16 cellular contexts compared by ENCODE assay signal in the genomic region with DNA sequence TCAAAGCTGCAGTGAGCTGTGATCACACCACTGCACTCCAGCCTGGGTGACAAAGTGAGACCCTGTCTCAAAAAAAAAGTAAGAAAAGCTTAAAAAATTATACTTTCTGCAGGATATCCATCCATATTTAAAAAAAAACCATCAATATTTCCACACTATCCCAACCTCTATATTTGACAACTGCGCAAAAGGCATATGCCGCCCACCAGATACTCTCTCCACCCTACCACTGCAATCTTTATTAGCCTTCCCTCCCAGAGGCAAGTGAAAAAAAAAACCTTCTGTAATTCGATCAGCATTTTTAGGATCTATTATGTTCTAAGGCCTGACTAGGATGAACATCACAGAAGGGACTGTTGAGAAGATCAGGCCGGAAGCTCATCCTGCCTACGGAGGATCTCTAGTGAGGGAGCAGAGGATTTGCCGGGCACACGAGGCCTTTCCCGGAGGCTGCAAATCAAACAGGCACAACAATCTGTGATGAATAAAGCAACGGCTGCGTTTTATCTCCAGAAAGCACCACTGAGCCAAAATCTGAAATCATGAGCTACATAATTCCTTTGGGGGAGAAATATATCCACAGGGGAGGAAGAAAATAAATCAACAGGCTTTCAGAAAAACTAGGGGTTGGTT.
DNase-seq lines count a peak whose midpoint lies in the region; ATAC-seq and TF ChIP-seq lines count a peak whose summit lies in the region.
"Had no signal": no experiment of that assay in that cellular context is flagged by ENCODE, and none has a peak within 500 bp of the region (broad histone marks: within the 10 kb centered on the region; RNA-seq: fewer than 3 reads in every experiment).

No MANE protein-coding gene starts in this region.

- H3K4me3 Mint-ChIP-seq in naive thymus-derived CD8-positive, alpha-beta T cell: no peak overlapping the region
- H3K4me3 Mint-ChIP-seq: CD4-positive, alpha-beta memory T cell; stimulated activated effector memory CD8-positive, alpha-beta T cell treated with anti-CD3 and anti-CD28 coated beads, Interleukin-12 subunit alpha, Interleukin-12 subunit beta, amount 100 ng/mL, for 72 hours had no signal

- no peak overlapping the region for H3K4me3 ChIP-seq in H7 (ENCODE audit: insufficient read depth, low read depth, low read length)
- H3K4me3 ChIP-seq in ascending aorta: no peak overlapping the region
- no peak overlapping the region for H3K4me3 ChIP-seq in sigmoid colon
- H3K4me3 ChIP-seq: body of pancreas, MG63, SJCRH30 had no signal

- TF ChIP-seq CTCF in ascending aorta (IDR thresholded peaks at IDR 0.05): no peak
- no peak for TF ChIP-seq CTCF in sigmoid colon (IDR thresholded peaks at IDR 0.05)

- WGBS in sigmoid colon, 2 donors: 81 to 90% methylated on average over 10 of the region's 10 CpGs

- H3K36me3 Mint-ChIP-seq in naive thymus-derived CD8-positive, alpha-beta T cell: peaks cover 0 to 7% (median 0%) of the 10 kb centered on the region in 3 donors
- H3K36me3 Mint-ChIP-seq: CD4-positive, alpha-beta memory T cell; stimulated activated effector memory CD8-positive, alpha-beta T cell treated with anti-CD3 and anti-CD28 coated beads, Interleukin-12 subunit alpha, Interleukin-12 subunit beta, amount 100 ng/mL, for 72 hours had no signal

- intact Hi-C loops in ascending aorta (cut with DNase I) (no loop called here), sigmoid colon (cut with DNase I) (no loop called here)

- ATAC-seq in naive thymus-derived CD8-positive, alpha-beta T cell: no peak
- ATAC-seq: body of pancreas; stimulated activated effector memory CD8-positive, alpha-beta T cell treated with anti-CD3 and anti-CD28 coated beads, Interleukin-12 subunit alpha, Interleukin-12 subunit beta, amount 100 ng/mL, for 72 hours had no signal

- H3K9me3 ChIP-seq in ascending aorta: no peaks in the 10 kb centered on the region
- no peaks in the 10 kb centered on the region for H3K9me3 ChIP-seq in sigmoid colon
- H3K9me3 ChIP-seq: body of pancreas, MG63, SJCRH30 had no signal

- peaks cover 9 to 49% (median 18%) of the 10 kb centered on the region in 4 donors for H3K4me1 Mint-ChIP-seq in naive thymus-derived CD8-positive, alpha-beta T cell

- H3K27me3 ChIP-seq in H7 (ENCODE audit: control insufficient read depth, insufficient read depth, low read length) (no peaks in the 10 kb centered on the region), ascending aorta (no peaks in the 10 kb centered on the region), sigmoid colon (no peaks in the 10 kb centered on the region)
- H3K27me3 ChIP-seq: body of pancreas, MG63, SJCRH30 had no signal

- TF ChIP-seq POLR2A in sigmoid colon (IDR thresholded peaks at IDR 0.05): no peak

- H3K4me1 ChIP-seq in ascending aorta (peaks cover 20 to 37% of the 10 kb centered on the region in 2 donors), sigmoid colon (peaks cover 0 to 69% (median 56%) of the 10 kb centered on the region in 4 donors)
- H3K4me1 ChIP-seq: SJCRH30 had no signal

- peak overlapping the region in 1 of 10 donors; percentile 44 for H3K27ac Mint-ChIP-seq in naive thymus-derived CD8-positive, alpha-beta T cell
- H3K27ac Mint-ChIP-seq: CD4-positive, alpha-beta memory T cell; stimulated activated effector memory CD8-positive, alpha-beta T cell treated with anti-CD3 and anti-CD28 coated beads, Interleukin-12 subunit alpha, Interleukin-12 subunit beta, amount 100 ng/mL, for 72 hours had no signal

- DNase-seq in H7 (peak; percentile 47), ascending aorta (ENCODE audit: low spot score in 2 of 2) (no peak), islet precursor cell (peak; percentile 37), sigmoid colon (no peak), glomerular visceral epithelial cell (ENCODE audit: extremely low spot score) (no peak), NCI-H1694 (lab: John Stamatoyannopoulos, UW) (no peak)
- DNase-seq in naive thymus-derived CD8-positive, alpha-beta T cell: no peak
- no peak for DNase-seq in activated CD8-positive, alpha-beta memory T cell treated with anti-CD3 and anti-CD28 coated beads, Interleukin-2, amount 50 U/mL, for 4 hours
- DNase-seq: body of pancreas; CD4-positive, alpha-beta memory T cell; MG63; NCI-H69; SJCRH30; stimulated activated CD4-positive, alpha-beta T cell treated with anti-CD3 and anti-CD28 coated beads, Interleukin-1b, Interleukin-23, amount 100 ng/mL, for 48 hours had no signal

- POLR2A ChIA-PET in naive thymus-derived CD8-positive, alpha-beta T cell (lab: Charles Lee): no interaction called here

- H3K27me3 Mint-ChIP-seq in naive thymus-derived CD8-positive, alpha-beta T cell: peaks cover 0 to 13% (median 5%) of the 10 kb centered on the region in 5 donors
- H3K27me3 Mint-ChIP-seq: CD4-positive, alpha-beta memory T cell had no signal

- H3K27ac ChIP-seq in ascending aorta (peak overlapping the region; percentile 53 to 55), sigmoid colon (peak overlapping the region; percentile 40 to 80 (median 77))
- H3K27ac ChIP-seq: SJCRH30, VCaP had no signal

- TF ChIP-seq EP300 in sigmoid colon (IDR thresholded peaks at IDR 0.05): no peak

- H3K36me3 ChIP-seq in H7 (replicated peaks; ENCODE audit: control insufficient read depth, insufficient read depth, low read length) (no peaks in the 10 kb centered on the region), ascending aorta (no peaks in the 10 kb centered on the region), sigmoid colon (no peaks in the 10 kb centered on the region)
- H3K36me3 ChIP-seq: MG63, SJCRH30 had no signal

- no peaks in the 10 kb centered on the region for H3K9me3 Mint-ChIP-seq in naive thymus-derived CD8-positive, alpha-beta T cell
- H3K9me3 Mint-ChIP-seq: stimulated activated effector memory CD8-positive, alpha-beta T cell treated with anti-CD3 and anti-CD28 coated beads, Interleukin-12 subunit alpha, Interleukin-12 subunit beta, amount 100 ng/mL, for 72 hours had no signal

Comparison
In these comparisons a context has a peak if more than half of its experiments do, and no peak if none do; other contexts are left out.
1. DNase-seq: peak in H7 (single experiment) and islet precursor cell (single experiment); none in ascending aorta (0 of 2), sigmoid colon (single experiment), glomerular visceral epithelial cell (single experiment), naive thymus-derived CD8-positive, alpha-beta T cell (0 of 10), activated CD8-positive, alpha-beta memory T cell treated with anti-CD3 and anti-CD28 coated beads, Interleukin-2, amount 50 U/mL, for 4 hours (single experiment) and NCI-H1694 (single experiment).